ENCODE assay signal across 11 cellular contexts in genomic region chr4:140556372-140557085, GRCh38. TPM values are rescaled to one million over a fixed set of nuclear protein-coding genes. Genes with fewer than 3 reads are reported as not detected.
DNase-seq lines count a peak whose midpoint lies in the region; ATAC-seq, FAIRE-seq and TF ChIP-seq lines count a peak whose summit lies in the region.
"Had no signal": no experiment of that assay in that cellular context is flagged by ENCODE, and none has a peak within 500 bp of the region (broad histone marks: within the 10 kb centered on the region; RNA-seq: fewer than 3 reads in every experiment).

No MANE protein-coding gene starts in this region.

- H3K9me3 ChIP-seq in kidney (ENCODE audit: control insufficient read depth in 1 of 2, low read length in 2 of 2), result no peaks in the 10 kb centered on the region

- no peak for TF ChIP-seq CTCF in kidney (IDR thresholded peaks at IDR 0.05; ENCODE audit: borderline replicate concordance, extremely low read depth, insufficient read depth)

- H3K27me3 Mint-ChIP-seq in activated T-helper 2 cell treated with anti-CD3 and anti-CD28 coated beads, Interferon-gamma antibody, Interleukin-2, Interleukin-4, amounts not matched to agents 10 μg/mL and 5 μg/mL and 100 μg/mL, durations not matched to agents 14 hours and 24 hours and 36 hours (ENCODE audit: low read depth), result peaks cover 25% of the 10 kb centered on the region

- H3K36me3 Mint-ChIP-seq in activated T-helper 2 cell treated with anti-CD3 and anti-CD28 coated beads, Interferon-gamma antibody, Interleukin-2, Interleukin-4, amounts not matched to agents 10 μg/mL and 5 μg/mL and 100 μg/mL, durations not matched to agents 14 hours and 24 hours and 36 hours (ENCODE audit: low read depth), result peaks cover 6% of the 10 kb centered on the region

- DNase-seq in activated T-helper 2 cell treated with anti-CD3 and anti-CD28 coated beads, Interferon-gamma antibody, Interleukin-2, Interleukin-4, amounts not matched to agents 10 μg/mL and 5 μg/mL and 100 μg/mL, durations not matched to agents 14 hours and 24 hours and 36 hours (ENCODE audit: low spot score), result peak; percentile 10
- DNase-seq in nucleus accumbens (lab: John Stamatoyannopoulos, UW) (no peak), kidney (no peak), mucosa of gallbladder (ENCODE audit: low spot score) (no peak), NCI-H446 (lab: John Stamatoyannopoulos, UW) (no peak)
- DNase-seq: cerebellar nuclear complex had no signal

- intact Hi-C loops in activated T-helper 2 cell treated with anti-CD3 and anti-CD28 coated beads, Interferon-gamma antibody, Interleukin-2, Interleukin-4, amounts not matched to agents 10 μg/mL and 5 μg/mL and 100 μg/mL, durations not matched to agents 14 hours and 24 hours and 36 hours (cut with micrococcal nuclease), result loop anchor here (1.0 to 5.0 kb wide), 2 partner anchors 32 to 36 kb away; partner anchors contain the start of gene ELMOD2
- intact Hi-C loops in kidney (cut with DNase I), result no loop called here

- no peak overlapping the region for H3K4me3 ChIP-seq in kidney (ENCODE audit: low read length in 2 of 2)

- H3K9me3 Mint-ChIP-seq in activated T-helper 2 cell treated with anti-CD3 and anti-CD28 coated beads, Interferon-gamma antibody, Interleukin-2, Interleukin-4, amounts not matched to agents 10 μg/mL and 5 μg/mL and 100 μg/mL, durations not matched to agents 14 hours and 24 hours and 36 hours, result no peaks in the 10 kb centered on the region
- H3K9me3 Mint-ChIP-seq: T-helper 1 cell treated with Interleukin-12 subunit alpha and Interleukin-12 subunit beta and Interleukin-4 antibody, amounts not matched to agents 30 μg/mL and 1 μg/mL, for 36 hours had no signal

- no peak overlapping the region for H3K9ac ChIP-seq in kidney (ENCODE audit: low read length in 2 of 2)

- H3K36me3 ChIP-seq in kidney (ENCODE audit: control insufficient read depth in 1 of 2, insufficient read depth in 2 of 2, low read length in 2 of 2), result no peaks in the 10 kb centered on the region

- no peak overlapping the region for H3K4me3 Mint-ChIP-seq in activated T-helper 2 cell treated with anti-CD3 and anti-CD28 coated beads, Interferon-gamma antibody, Interleukin-2, Interleukin-4, amounts not matched to agents 10 μg/mL and 5 μg/mL and 100 μg/mL, durations not matched to agents 14 hours and 24 hours and 36 hours (ENCODE audit: low read depth)
- H3K4me3 Mint-ChIP-seq: T-helper 1 cell treated with Interleukin-12 subunit alpha and Interleukin-12 subunit beta and Interleukin-4 antibody, amounts not matched to agents 30 μg/mL and 1 μg/mL, for 36 hours had no signal

- peaks cover 15% of the 10 kb centered on the region for H3K4me1 Mint-ChIP-seq in activated T-helper 2 cell treated with anti-CD3 and anti-CD28 coated beads, Interferon-gamma antibody, Interleukin-2, Interleukin-4, amounts not matched to agents 10 μg/mL and 5 μg/mL and 100 μg/mL, durations not matched to agents 14 hours and 24 hours and 36 hours (ENCODE audit: low read depth)

- no peaks in the 10 kb centered on the region for H3K4me1 ChIP-seq in kidney (ENCODE audit: control insufficient read depth in 1 of 2, insufficient read depth in 1 of 2, low read depth in 1 of 2, low read length in 2 of 2)

- ATAC-seq in GM18502 (IDR thresholded peaks at IDR 0.05; ENCODE audit: poor library complexity, unreplicated experiment) (peak; percentile 100), GM19452 (IDR thresholded peaks at IDR 0.05; ENCODE audit: unreplicated experiment) (peak; percentile 100), HG03066 (IDR thresholded peaks at IDR 0.05; ENCODE audit: low read depth, unreplicated experiment) (peak; percentile 100)

- H3K27ac Mint-ChIP-seq in activated T-helper 2 cell treated with anti-CD3 and anti-CD28 coated beads, Interferon-gamma antibody, Interleukin-2, Interleukin-4, amounts not matched to agents 10 μg/mL and 5 μg/mL and 100 μg/mL, durations not matched to agents 14 hours and 24 hours and 36 hours, result no peak overlapping the region
- H3K27ac Mint-ChIP-seq: T-helper 1 cell treated with Interleukin-12 subunit alpha and Interleukin-12 subunit beta and Interleukin-4 antibody, amounts not matched to agents 30 μg/mL and 1 μg/mL, for 36 hours had no signal

- no peak for FAIRE-seq in kidney (lab: Jason Lieb, UNC)
- FAIRE-seq: urothelium cell line had no signal

- no peak overlapping the region for H3K27ac ChIP-seq in kidney (ENCODE audit: low read depth in 2 of 2, low read length in 2 of 2)

RNA-seq across cellular contexts. Expression of gene UCP1, which starts 12.2 kb away (rescaled TPM):
- not detected in 2 replicates for total RNA-seq in activated T-helper 2 cell treated with anti-CD3 and anti-CD28 coated beads, Interferon-gamma antibody, Interleukin-2, Interleukin-4, amounts not matched to agents 10 μg/mL and 5 μg/mL and 100 μg/mL, durations not matched to agents 14 hours and 24 hours and 36 hours
- total RNA-seq in kidney, result not detected
- not detected for polyA plus RNA-seq in kidney (ENCODE audit: insufficient read depth, low read depth, low replicate concordance)
- total RNA-seq in mucosa of gallbladder, result not detected

RNA-seq across cellular contexts. Expression of gene ELMOD2, which starts 32.6 kb away (rescaled TPM):
- total RNA-seq in activated T-helper 2 cell treated with anti-CD3 and anti-CD28 coated beads, Interferon-gamma antibody, Interleukin-2, Interleukin-4, amounts not matched to agents 10 μg/mL and 5 μg/mL and 100 μg/mL, durations not matched to agents 14 hours and 24 hours and 36 hours, result 15.3 and 16.0 TPM in 2 replicates
- total RNA-seq in kidney, result 25.6 TPM
- polyA plus RNA-seq in kidney (ENCODE audit: insufficient read depth, low read depth, low replicate concordance), result 13.3 TPM
- total RNA-seq in mucosa of gallbladder, result 31.9 TPM

RNA-seq across cellular contexts. Expression of gene MGAT4D, which starts 58.4 kb away (rescaled TPM):
- total RNA-seq in activated T-helper 2 cell treated with anti-CD3 and anti-CD28 coated beads, Interferon-gamma antibody, Interleukin-2, Interleukin-4, amounts not matched to agents 10 μg/mL and 5 μg/mL and 100 μg/mL, durations not matched to agents 14 hours and 24 hours and 36 hours, result not detected in 2 replicates
- total RNA-seq in kidney (not detected), mucosa of gallbladder (not detected)
- polyA plus RNA-seq in kidney (ENCODE audit: insufficient read depth, low read depth, low replicate concordance), result not detected
